In genomic region chr17:64778102-64778366, GRCh38 we compare ENCODE assay signal across 9 cellular contexts.
DNase-seq lines count a peak whose midpoint lies in the region; ATAC-seq lines count a peak whose summit lies in the region.
"Had no signal": no experiment of that assay in that cellular context is flagged by ENCODE, and none has a peak within 500 bp of the region (broad histone marks: within the 10 kb centered on the region; RNA-seq: fewer than 3 reads in every experiment).

No MANE protein-coding gene starts in this region.

- no peaks in the 10 kb centered on the region for H3K36me3 Mint-ChIP-seq in stimulated activated naive CD8-positive, alpha-beta T cell treated with anti-CD3 and anti-CD28 coated beads, Interleukin-15, Interleukin-2, amounts not matched to agents 100 ng/mL and 50 ng/mL, for 24 hours (ENCODE audit: low read depth)
- H3K36me3 Mint-ChIP-seq in natural killer cell treated with Interleukin-12 subunit alpha and Interleukin-12 subunit beta and Interleukin-15 and Interleukin-18, amount 100 ng/mL, for 72 hours: no peaks in the 10 kb centered on the region

- H3K4me3 ChIP-seq in ectodermal cell (ENCODE audit: insufficient read depth, low read depth, low read length): peak overlapping the region; percentile 18

- peaks cover 39% of the 10 kb centered on the region for H3K4me1 Mint-ChIP-seq in stimulated activated naive CD8-positive, alpha-beta T cell treated with anti-CD3 and anti-CD28 coated beads, Interleukin-15, Interleukin-2, amounts not matched to agents 100 ng/mL and 50 ng/mL, for 24 hours (ENCODE audit: low read depth)
- H3K4me1 Mint-ChIP-seq in natural killer cell treated with Interleukin-12 subunit alpha and Interleukin-12 subunit beta and Interleukin-15 and Interleukin-18, amount 100 ng/mL, for 72 hours (ENCODE audit: low read depth in 2 of 2): peaks cover 12 to 23% of the 10 kb centered on the region in 2 donors

- H3K27ac ChIP-seq in ectodermal cell (ENCODE audit: insufficient read depth, low read depth, low read length, poor library complexity, severe bottlenecking): no peak overlapping the region

- H3K27ac Mint-ChIP-seq in stimulated activated naive CD8-positive, alpha-beta T cell treated with anti-CD3 and anti-CD28 coated beads, Interleukin-15, Interleukin-2, amounts not matched to agents 100 ng/mL and 50 ng/mL, for 24 hours: no peak overlapping the region
- no peak overlapping the region for H3K27ac Mint-ChIP-seq in natural killer cell treated with Interleukin-12 subunit alpha and Interleukin-12 subunit beta and Interleukin-15 and Interleukin-18, amount 100 ng/mL, for 72 hours

- peaks cover 20% of the 10 kb centered on the region for H3K4me1 ChIP-seq in ectodermal cell (ENCODE audit: control insufficient read depth, insufficient read depth, low read length)

- WGBS in ectodermal cell, 2 experiments: 4% methylated on average over 16 of the region's 16 CpGs

- no peaks in the 10 kb centered on the region for H3K9me3 Mint-ChIP-seq in stimulated activated naive CD8-positive, alpha-beta T cell treated with anti-CD3 and anti-CD28 coated beads, Interleukin-15, Interleukin-2, amounts not matched to agents 100 ng/mL and 50 ng/mL, for 24 hours
- H3K9me3 Mint-ChIP-seq in natural killer cell treated with Interleukin-12 subunit alpha and Interleukin-12 subunit beta and Interleukin-15 and Interleukin-18, amount 100 ng/mL, for 72 hours: no peaks in the 10 kb centered on the region

- no peaks in the 10 kb centered on the region for H3K9me3 ChIP-seq in ectodermal cell (ENCODE audit: control insufficient read depth, low read length)

- H3K4me3 Mint-ChIP-seq in stimulated activated naive CD8-positive, alpha-beta T cell treated with anti-CD3 and anti-CD28 coated beads, Interleukin-15, Interleukin-2, amounts not matched to agents 100 ng/mL and 50 ng/mL, for 24 hours: peak overlapping the region; percentile 53
- peak overlapping the region; percentile 56 for H3K4me3 Mint-ChIP-seq in natural killer cell treated with Interleukin-12 subunit alpha and Interleukin-12 subunit beta and Interleukin-15 and Interleukin-18, amount 100 ng/mL, for 72 hours

- H3K27me3 Mint-ChIP-seq in stimulated activated naive CD8-positive, alpha-beta T cell treated with anti-CD3 and anti-CD28 coated beads, Interleukin-15, Interleukin-2, amounts not matched to agents 100 ng/mL and 50 ng/mL, for 24 hours: peaks cover 10% of the 10 kb centered on the region
- H3K27me3 Mint-ChIP-seq in natural killer cell treated with Interleukin-12 subunit alpha and Interleukin-12 subunit beta and Interleukin-15 and Interleukin-18, amount 100 ng/mL, for 72 hours: no peaks in the 10 kb centered on the region

- DNase-seq in stimulated activated naive CD8-positive, alpha-beta T cell treated with anti-CD3 and anti-CD28 coated beads, Interleukin-15, Interleukin-2, amounts not matched to agents 100 U/mL and 50 U/mL, for 24 hours: no peak
- no peak for DNase-seq in natural killer cell treated with Interleukin-12 subunit alpha and Interleukin-12 subunit beta and Interleukin-15 and Interleukin-18, amount 100 ng/mL, for 72 hours (ENCODE audit: low spot score)
- no peak for DNase-seq in NK-92 (lab: John Stamatoyannopoulos, UW; ENCODE audit: unreplicated experiment)
- no peak for DNase-seq in NCI-H2081 treated with DMSO at 0.1 percent for 48 hours (lab: John Stamatoyannopoulos, UW)
- DNase-seq in COR-L47 (lab: John Stamatoyannopoulos, UW): no peak
- DNase-seq: stimulated activated CD4-positive, alpha-beta T cell treated with anti-CD3 and anti-CD28 coated beads, Interleukin-4, amount 100 ng/mL, for 24 hours had no signal

- H3K27me3 ChIP-seq in ectodermal cell (ENCODE audit: control insufficient read depth, insufficient read depth, low read length, poor library complexity, severe bottlenecking): peaks cover 75% of the 10 kb centered on the region

- no peaks in the 10 kb centered on the region for H3K36me3 ChIP-seq in ectodermal cell (ENCODE audit: control insufficient read depth, insufficient read depth, low read length)

- ATAC-seq in stimulated activated naive CD8-positive, alpha-beta T cell treated with anti-CD3 and anti-CD28 coated beads, Interleukin-15, Interleukin-2, amounts not matched to agents 100 U/mL and 50 U/mL, for 24 hours: no peak
- ATAC-seq in natural killer cell treated with Interleukin-12 subunit alpha and Interleukin-12 subunit beta and Interleukin-15 and Interleukin-18, amount 100 ng/mL, for 72 hours: no peak
- no peak for ATAC-seq in GM18873 (IDR thresholded peaks at IDR 0.05; ENCODE audit: low FRiP score, unreplicated experiment)
